Comparison of ENCODE assay signal across 11 cellular contexts in genomic region chr2:172052000-172052983, GRCh38. TPM values are rescaled to one million over a fixed set of nuclear protein-coding genes. Genes with fewer than 3 reads are reported as not detected.
DNase-seq lines count a peak whose midpoint lies in the region; ATAC-seq and TF ChIP-seq lines count a peak whose summit lies in the region.
"Had no signal": no experiment of that assay in that cellular context is flagged by ENCODE, and none has a peak within 500 bp of the region (broad histone marks: within the 10 kb centered on the region; RNA-seq: fewer than 3 reads in every experiment).

No MANE protein-coding gene starts in this region.

- intact Hi-C loops in A673 (cut with micrococcal nuclease; ENCODE audit: unreplicated experiment): no loop called here
- intact Hi-C loops in activated naive CD4-positive, alpha-beta T cell treated with anti-CD3 and anti-CD28 coated beads for 36 hours (cut with micrococcal nuclease): no loop called here

- CTCF ChIA-PET in A673 (lab: Charles Lee): no interaction called here
- CTCF ChIA-PET in activated CD8-positive, alpha-beta memory T cell treated with anti-CD3 and anti-CD28 coated beads, Interleukin-2, amount 10 ng/mL, durations not matched to agents 7 days and 5 days (lab: Charles Lee): no interaction called here
- CTCF ChIA-PET in activated naive CD4-positive, alpha-beta T cell treated with anti-CD3 and anti-CD28 coated beads for 36 hours (lab: Charles Lee): no interaction called here

- no peaks in the 10 kb centered on the region for H3K79me2 ChIP-seq in OCI-LY3 (ENCODE audit: low read length)

- H3K36me3 ChIP-seq in A673 (ENCODE audit: insufficient read depth, low read length, poor library complexity, severe bottlenecking) (no peaks in the 10 kb centered on the region), OCI-LY3 (replicated peaks; ENCODE audit: low read depth, low read length) (no peaks in the 10 kb centered on the region)
- H3K36me3 ChIP-seq: BLaER1 had no signal

- no peaks in the 10 kb centered on the region for H3K9me3 Mint-ChIP-seq in activated CD8-positive, alpha-beta memory T cell treated with anti-CD3 and anti-CD28 coated beads, Interleukin-2, amount 10 ng/mL, durations not matched to agents 7 days and 5 days (ENCODE audit: low read depth)
- H3K9me3 Mint-ChIP-seq in stimulated activated memory B cell treated with anti-CD40 and anti-IgM and Interleukin-4, amounts not matched to agents 10 μg/mL and 1 μg/mL and 100 μg/mL, for 72 hours: no peaks in the 10 kb centered on the region
- no peaks in the 10 kb centered on the region for H3K9me3 Mint-ChIP-seq in activated naive CD4-positive, alpha-beta T cell treated with anti-CD3 and anti-CD28 coated beads for 36 hours

- H4K20me1 ChIP-seq in OCI-LY3 (ENCODE audit: insufficient read depth, low read length): no peaks in the 10 kb centered on the region

- no peak overlapping the region for H3K27ac Mint-ChIP-seq in activated CD8-positive, alpha-beta memory T cell treated with anti-CD3 and anti-CD28 coated beads, Interleukin-2, amount 10 ng/mL, durations not matched to agents 7 days and 5 days
- H3K27ac Mint-ChIP-seq in stimulated activated memory B cell treated with anti-CD40 and anti-IgM and Interleukin-4, amounts not matched to agents 10 μg/mL and 1 μg/mL and 100 μg/mL, for 72 hours: no peak overlapping the region
- H3K27ac Mint-ChIP-seq in activated naive CD4-positive, alpha-beta T cell treated with anti-CD3 and anti-CD28 coated beads for 36 hours: no peak overlapping the region

- no TSS peak for BruUV-seq in A673 (replicated peaks; lab: Mats Ljungman, UMichigan)

- H3K4me3 ChIP-seq in A673 (ENCODE audit: low read depth, low read length, poor library complexity, severe bottlenecking) (no peak overlapping the region), OCI-LY3 (ENCODE audit: low read length) (peak overlapping the region; percentile 22; the same call in 1 of the 2 replicates), fibroblast of pulmonary artery (replicated peaks; ENCODE audit: low read depth, low read length) (no peak overlapping the region)
- H3K4me3 ChIP-seq: BLaER1 had no signal

- TF ChIP-seq CTCF in A673 (conservative IDR thresholded peaks at IDR 0.05; ENCODE audit: low read depth, low read length) (no peak), OCI-LY3 (IDR thresholded peaks at IDR 0.05; ENCODE audit: low read depth, low read length) (no peak), fibroblast of pulmonary artery (IDR thresholded peaks at IDR 0.05; ENCODE audit: low read length, missing control alignments) (no peak)

- DNase-seq in A673 (ENCODE audit: low spot score) (no peak), HT1080 (ENCODE audit: low read depth) (peak; percentile 9), fibroblast of pulmonary artery (ENCODE audit: low read depth) (peak; percentile 47)
- no peak for DNase-seq in activated CD8-positive, alpha-beta memory T cell treated with anti-CD3 and anti-CD28 coated beads, Interleukin-2, amount 10 ng/mL, durations not matched to agents 7 days and 5 days
- DNase-seq in activated naive CD4-positive, alpha-beta T cell treated with anti-CD3 and anti-CD28 coated beads for 36 hours: no peak
- DNase-seq: activated CD4-positive, alpha-beta T cell treated with anti-CD3 and anti-CD28 coated beads, Interleukin-2, amount 50 U/mL, for 48 hours; HCEC 1CT had no signal

- no peak overlapping the region for H3K9ac ChIP-seq in OCI-LY3 (ENCODE audit: low read length)
- H3K9ac ChIP-seq: BLaER1 had no signal

- no peaks in the 10 kb centered on the region for H3K9me3 ChIP-seq in A673 (ENCODE audit: low read depth, low read length, poor library complexity, severe bottlenecking)
- no peaks in the 10 kb centered on the region for H3K9me3 ChIP-seq in OCI-LY3 (ENCODE audit: insufficient read depth, low read length)
- H3K9me3 ChIP-seq: BLaER1 had no signal

- H3K4me1 Mint-ChIP-seq in activated CD8-positive, alpha-beta memory T cell treated with anti-CD3 and anti-CD28 coated beads, Interleukin-2, amount 10 ng/mL, durations not matched to agents 7 days and 5 days: no peaks in the 10 kb centered on the region
- no peaks in the 10 kb centered on the region for H3K4me1 Mint-ChIP-seq in stimulated activated memory B cell treated with anti-CD40 and anti-IgM and Interleukin-4, amounts not matched to agents 10 μg/mL and 1 μg/mL and 100 μg/mL, for 72 hours
- no peaks in the 10 kb centered on the region for H3K4me1 Mint-ChIP-seq in activated naive CD4-positive, alpha-beta T cell treated with anti-CD3 and anti-CD28 coated beads for 36 hours (ENCODE audit: low read depth)

- H3K4me1 ChIP-seq in A673 (ENCODE audit: insufficient read depth, low read length, poor library complexity, severe bottlenecking) (peaks cover 44% of the 10 kb centered on the region), OCI-LY3 (ENCODE audit: low read length) (peaks cover 12% of the 10 kb centered on the region)
- H3K4me1 ChIP-seq: BLaER1 had no signal

- POLR2A ChIA-PET in A673 (lab: Charles Lee; ENCODE audit: low non-redundant PET): no interaction called here

- no peak overlapping the region for H3K4me3 Mint-ChIP-seq in activated CD8-positive, alpha-beta memory T cell treated with anti-CD3 and anti-CD28 coated beads, Interleukin-2, amount 10 ng/mL, durations not matched to agents 7 days and 5 days
- H3K4me3 Mint-ChIP-seq in stimulated activated memory B cell treated with anti-CD40 and anti-IgM and Interleukin-4, amounts not matched to agents 10 μg/mL and 1 μg/mL and 100 μg/mL, for 72 hours: no peak overlapping the region
- H3K4me3 Mint-ChIP-seq in activated naive CD4-positive, alpha-beta T cell treated with anti-CD3 and anti-CD28 coated beads for 36 hours: no peak overlapping the region

- no peaks in the 10 kb centered on the region for H3K36me3 Mint-ChIP-seq in activated CD8-positive, alpha-beta memory T cell treated with anti-CD3 and anti-CD28 coated beads, Interleukin-2, amount 10 ng/mL, durations not matched to agents 7 days and 5 days
- H3K36me3 Mint-ChIP-seq in stimulated activated memory B cell treated with anti-CD40 and anti-IgM and Interleukin-4, amounts not matched to agents 10 μg/mL and 1 μg/mL and 100 μg/mL, for 72 hours: no peaks in the 10 kb centered on the region
- no peaks in the 10 kb centered on the region for H3K36me3 Mint-ChIP-seq in activated naive CD4-positive, alpha-beta T cell treated with anti-CD3 and anti-CD28 coated beads for 36 hours (ENCODE audit: low read depth)

- no peaks in the 10 kb centered on the region for H3K27me3 ChIP-seq in A673 (replicated peaks; ENCODE audit: insufficient read depth, low read depth, low read length, poor library complexity)
- no peaks in the 10 kb centered on the region for H3K27me3 ChIP-seq in OCI-LY3 (ENCODE audit: low read depth, low read length)
- H3K27me3 ChIP-seq: BLaER1 had no signal

- H3K4me2 ChIP-seq in OCI-LY3 (ENCODE audit: low read length): peak overlapping the region; percentile 46
- H3K4me2 ChIP-seq: BLaER1 had no signal

- no peak overlapping the region for H2AFZ ChIP-seq in OCI-LY3 (ENCODE audit: low read depth, low read length)

- no peaks in the 10 kb centered on the region for H3K27me3 Mint-ChIP-seq in activated CD8-positive, alpha-beta memory T cell treated with anti-CD3 and anti-CD28 coated beads, Interleukin-2, amount 10 ng/mL, durations not matched to agents 7 days and 5 days
- H3K27me3 Mint-ChIP-seq in stimulated activated memory B cell treated with anti-CD40 and anti-IgM and Interleukin-4, amounts not matched to agents 10 μg/mL and 1 μg/mL and 100 μg/mL, for 72 hours: no peaks in the 10 kb centered on the region
- no peaks in the 10 kb centered on the region for H3K27me3 Mint-ChIP-seq in activated naive CD4-positive, alpha-beta T cell treated with anti-CD3 and anti-CD28 coated beads for 36 hours (ENCODE audit: low read depth)

- H3K27ac ChIP-seq in A673 (ENCODE audit: low read depth, low read length, poor library complexity, severe bottlenecking) (peak overlapping the region; percentile 28), OCI-LY3 (ENCODE audit: low read length) (no peak overlapping the region)
- H3K27ac ChIP-seq: BLaER1 had no signal

- ATAC-seq in activated CD8-positive, alpha-beta memory T cell treated with anti-CD3 and anti-CD28 coated beads, Interleukin-2, amount 10 ng/mL, durations not matched to agents 7 days and 5 days: no peak
- ATAC-seq in GM18867 (IDR thresholded peaks at IDR 0.05; ENCODE audit: unreplicated experiment): no peak
- no peak for ATAC-seq in stimulated activated memory B cell treated with anti-CD40 and anti-IgM and Interleukin-4, amounts not matched to agents 10 μg/mL and 1 μg/mL and 100 μg/mL, for 72 hours

RNA-seq across cellular contexts. Expression of gene DLX1, which starts 33.0 kb away (rescaled TPM):
- total RNA-seq in A673 (2021): 28.9 and 33.2 TPM in 2 replicates
- 5.8 and 9.7 TPM in 2 replicates for total RNA-seq in HT1080 (2014; rRNA removed; shearing (Covaris generic))
- 9.4 and 9.6 TPM in 2 replicates for polyA plus RNA-seq in HT1080 (2015; cell fraction: cytosol; rRNA removed)
- polyA plus RNA-seq in HT1080 (2015; cell fraction: nucleus; rRNA removed): 17.7 and 18.8 TPM in 2 replicates
- not detected for total RNA-seq in activated CD8-positive, alpha-beta memory T cell treated with anti-CD3 and anti-CD28 coated beads, Interleukin-2, amount 10 ng/mL, durations not matched to agents 7 days and 5 days
- total RNA-seq in activated naive CD4-positive, alpha-beta T cell treated with anti-CD3 and anti-CD28 coated beads for 36 hours: not detected

RNA-seq across cellular contexts. Expression of gene DLX2, which starts 50.4 kb away (rescaled TPM):
- total RNA-seq in A673 (2021): 18.3 and 20.4 TPM in 2 replicates
- 0.53 and 1.1 TPM in 2 replicates for total RNA-seq in HT1080 (2014; rRNA removed; shearing (Covaris generic))
- 1.4 TPM in 2 replicates for polyA plus RNA-seq in HT1080 (2015; cell fraction: cytosol; rRNA removed)
- 1.2 and 1.5 TPM in 2 replicates for polyA plus RNA-seq in HT1080 (2015; cell fraction: nucleus; rRNA removed)
- total RNA-seq in activated CD8-positive, alpha-beta memory T cell treated with anti-CD3 and anti-CD28 coated beads, Interleukin-2, amount 10 ng/mL, durations not matched to agents 7 days and 5 days: under 1 TPM in 1 of 2 experiments, not detected in 1; 0.12 TPM
- total RNA-seq in activated naive CD4-positive, alpha-beta T cell treated with anti-CD3 and anti-CD28 coated beads for 36 hours: not detected

RNA-seq across cellular contexts. Expression of gene METAP1D, which starts 52.5 kb away (rescaled TPM):
- total RNA-seq in A673 (2021): 11.8 and 12.7 TPM in 2 replicates
- total RNA-seq in HT1080 (2014; rRNA removed; shearing (Covaris generic)): 9.5 and 10.7 TPM in 2 replicates
- polyA plus RNA-seq in HT1080 (2015; cell fraction: cytosol; rRNA removed): 7.8 and 8.1 TPM in 2 replicates
- 26.6 and 33.4 TPM in 2 replicates for polyA plus RNA-seq in HT1080 (2015; cell fraction: nucleus; rRNA removed)
- 1 to 10 TPM; 3.9 to 6.4 TPM for total RNA-seq in activated CD8-positive, alpha-beta memory T cell treated with anti-CD3 and anti-CD28 coated beads, Interleukin-2, amount 10 ng/mL, durations not matched to agents 7 days and 5 days
- total RNA-seq in activated naive CD4-positive, alpha-beta T cell treated with anti-CD3 and anti-CD28 coated beads for 36 hours: 1 to 10 TPM; 2.5 to 3.4 TPM

Comparison
In these comparisons a context has a peak if more than half of its experiments do, and no peak if none do; other contexts are left out.
1. DNase-seq: peak in HT1080 (single experiment) and fibroblast of pulmonary artery (single experiment); none in A673 (single experiment), activated CD8-positive, alpha-beta memory T cell treated with anti-CD3 and anti-CD28 coated beads, Interleukin-2, amount 10 ng/mL, durations not matched to agents 7 days and 5 days (single experiment) and activated naive CD4-positive, alpha-beta T cell treated with anti-CD3 and anti-CD28 coated beads for 36 hours (single experiment).